ENCODE assay signal across 8 cellular contexts in the genomic region with DNA sequence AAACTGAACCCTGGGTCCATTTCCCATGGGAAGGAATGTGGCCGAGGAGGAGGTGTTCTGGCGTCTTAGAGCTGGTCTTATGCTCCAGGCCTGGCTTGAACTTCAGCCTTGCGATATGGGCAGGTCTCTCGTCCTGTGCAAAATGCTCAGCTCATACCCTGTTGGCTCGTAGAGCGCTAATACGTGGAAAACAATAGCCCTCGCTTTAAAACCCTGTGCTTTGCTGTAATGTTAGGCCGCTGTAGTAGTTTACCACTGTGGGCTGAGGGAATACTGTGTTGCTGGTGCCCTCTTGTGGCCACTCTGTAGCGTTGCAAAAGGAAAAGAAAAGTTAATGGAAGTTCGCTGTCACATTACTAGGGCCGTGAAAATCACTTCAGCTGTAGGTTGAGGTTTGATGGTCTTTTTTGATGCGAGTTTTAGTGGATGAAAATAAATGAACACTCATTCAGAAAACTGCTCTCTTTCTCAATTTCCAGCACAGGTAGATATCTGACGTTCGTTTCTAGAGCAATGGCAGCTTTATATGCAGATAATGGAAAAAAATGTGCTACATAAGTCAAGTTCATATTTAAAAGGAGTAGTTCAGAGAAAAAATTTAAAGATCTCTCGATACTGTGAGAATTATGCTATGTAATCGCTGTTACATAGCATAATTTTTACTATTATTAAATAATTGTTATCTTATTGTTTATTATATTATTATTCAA.
DNase-seq lines count a peak whose midpoint lies in the region; ATAC-seq, FAIRE-seq and TF ChIP-seq lines count a peak whose summit lies in the region.

No MANE protein-coding gene starts in this region.

- H3K4me3 ChIP-seq in SJCRH30 (no peak overlapping the region), heart left ventricle (no peak overlapping the region)

- peak; percentile 46 for DNase-seq in GM10266 (ENCODE audit: extremely low spot score)
- DNase-seq in H54 (ENCODE audit: insufficient read length, low spot score), result peak; percentile 16
- DNase-seq in LoVo (ENCODE audit: low spot score), result peak; percentile 71
- peak; percentile 38 to 83 for DNase-seq in SJCRH30
- peak; percentile 70 for DNase-seq in activated naive CD4-positive, alpha-beta T cell treated with anti-CD3 and anti-CD28 coated beads, Interleukin-2, amount 10 ng/mL, durations not matched to agents 7 days and 5 days
- DNase-seq in heart left ventricle, result peak in 2 of 5 donors; percentile 20 to 48
- DNase-seq in retina, result peak; percentile 71
- no peak for DNase-seq in cortex of kidney (lab: John Stamatoyannopoulos, UW)

- no peak overlapping the region for H3K27ac ChIP-seq in SJCRH30
- H3K27ac ChIP-seq in heart left ventricle, result no peak overlapping the region

- intact Hi-C loops in heart left ventricle (cut with DNase I), result loop anchor here (1.0 to 10.0 kb wide), 7 partner anchors 157 to 1299 kb away; no protein-coding TSS in a partner anchor

- no peaks in the 10 kb centered on the region for H3K27me3 Mint-ChIP-seq in activated naive CD4-positive, alpha-beta T cell treated with anti-CD3 and anti-CD28 coated beads, Interleukin-2, amount 10 ng/mL, durations not matched to agents 7 days and 5 days

- peaks cover 8% of the 10 kb centered on the region for H3K4me1 Mint-ChIP-seq in activated naive CD4-positive, alpha-beta T cell treated with anti-CD3 and anti-CD28 coated beads, Interleukin-2, amount 10 ng/mL, durations not matched to agents 7 days and 5 days

- H3K9me3 ChIP-seq in SJCRH30 (replicated peaks) (no peaks in the 10 kb centered on the region), heart left ventricle (no peaks in the 10 kb centered on the region)

- peak; percentile 81 to 92 (median 86) for ATAC-seq in heart left ventricle

- peaks cover 2% of the 10 kb centered on the region for H3K36me3 Mint-ChIP-seq in activated naive CD4-positive, alpha-beta T cell treated with anti-CD3 and anti-CD28 coated beads, Interleukin-2, amount 10 ng/mL, durations not matched to agents 7 days and 5 days

- FAIRE-seq in H54 (lab: Jason Lieb, UNC), result no peak

- TF ChIP-seq CTCF in GM10266 (IDR thresholded peaks at IDR 0.05; ENCODE audit: control insufficient read depth, insufficient read depth, low read depth, missing control alignments) (peak; percentile 80), heart left ventricle (IDR thresholded peaks at IDR 0.05) (peak; percentile 75 to 97 (median 89))

- H3K4me3 Mint-ChIP-seq in activated naive CD4-positive, alpha-beta T cell treated with anti-CD3 and anti-CD28 coated beads, Interleukin-2, amount 10 ng/mL, durations not matched to agents 7 days and 5 days, result no peak overlapping the region

- H3K36me3 ChIP-seq in SJCRH30 (no peaks in the 10 kb centered on the region), heart left ventricle (no peaks in the 10 kb centered on the region)

- WGBS in heart left ventricle, 4 donors, result 24 to 27% (median 26%) methylated on average over 17 of the region's 17 CpGs

- TF ChIP-seq POLR2A in H54 (IDR thresholded peaks at IDR 0.05; ENCODE audit: low read depth, low read length), result no peak
- no peak for TF ChIP-seq POLR2A in heart left ventricle (IDR thresholded peaks at IDR 0.05)

- H3K27ac Mint-ChIP-seq in activated naive CD4-positive, alpha-beta T cell treated with anti-CD3 and anti-CD28 coated beads, Interleukin-2, amount 10 ng/mL, durations not matched to agents 7 days and 5 days, result no peak overlapping the region

- no peaks in the 10 kb centered on the region for H3K9me3 Mint-ChIP-seq in activated naive CD4-positive, alpha-beta T cell treated with anti-CD3 and anti-CD28 coated beads, Interleukin-2, amount 10 ng/mL, durations not matched to agents 7 days and 5 days

- H3K4me1 ChIP-seq in SJCRH30 (no peaks in the 10 kb centered on the region), heart left ventricle (peaks cover 0 to 14% (median 0%) of the 10 kb centered on the region in 12 donors)

- CTCF ChIA-PET in activated naive CD4-positive, alpha-beta T cell treated with anti-CD3 and anti-CD28 coated beads, Interleukin-2, amount 10 ng/mL, durations not matched to agents 7 days and 5 days (lab: Charles Lee), result interaction anchor here (0.6 to 9.0 kb wide), 30 partner anchors 9 to 323 kb away, joined by 3 to 297 read pairs (median 4); a partner anchor contains a TSS

- H3K27me3 ChIP-seq in SJCRH30 (no peaks in the 10 kb centered on the region), heart left ventricle (no peaks in the 10 kb centered on the region)
